23 cellular contexts compared by ENCODE assay signal in the genomic region with DNA sequence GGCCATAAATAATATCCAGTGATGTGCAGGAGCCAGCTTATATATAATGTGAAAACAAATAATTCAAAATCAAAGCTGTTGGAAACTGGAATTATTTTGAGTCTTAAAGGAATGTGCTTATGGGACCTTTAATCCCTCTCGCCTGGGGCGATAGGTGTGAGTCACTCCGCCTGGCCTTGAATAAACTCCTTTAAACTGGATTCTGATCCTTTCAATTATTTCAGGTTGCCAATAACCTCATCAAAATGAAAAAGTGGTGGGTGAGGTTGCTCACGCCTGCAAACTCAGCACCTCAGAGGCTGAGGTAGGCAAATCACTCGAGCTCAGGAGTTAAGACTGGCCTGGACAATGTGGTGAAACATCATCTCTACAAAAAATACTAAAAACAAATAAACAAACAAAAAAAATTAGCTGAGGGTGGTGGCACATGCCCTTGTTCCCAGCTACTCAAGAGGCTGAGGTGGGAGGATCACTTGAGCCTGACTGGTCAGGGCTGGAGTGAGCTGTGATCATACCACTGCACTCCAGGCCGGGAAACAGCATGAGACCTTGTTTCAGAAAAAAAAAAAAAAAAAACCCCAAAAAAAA. TPM values are rescaled to one million over a fixed set of nuclear protein-coding genes. Genes with fewer than 3 reads are reported as not detected.
DNase-seq lines count a peak whose midpoint lies in the region; ATAC-seq and TF ChIP-seq lines count a peak whose summit lies in the region.
"Had no signal": no experiment of that assay in that cellular context is flagged by ENCODE, and none has a peak within 500 bp of the region (broad histone marks: within the 10 kb centered on the region; RNA-seq: fewer than 3 reads in every experiment).

No MANE protein-coding gene starts in this region.

- in situ Hi-C loops in astrocyte of the spinal cord (cut with HindIII; ENCODE audit: low sequenced_read_pairs), result no loop called here

- H3K9me3 ChIP-seq in spleen (no peaks in the 10 kb centered on the region), WERI-Rb-1 (ENCODE audit: severe bottlenecking) (no peaks in the 10 kb centered on the region), right atrium auricular region (no peaks in the 10 kb centered on the region)

- WGBS in spleen, 5 donors, result 79 to 91% (median 86%) methylated on average over 6 of the region's 6 CpGs

- H3K4me1 ChIP-seq in spleen, result peaks cover 20 to 99% (median 62%) of the 10 kb centered on the region in 6 donors
- H3K4me1 ChIP-seq in right atrium auricular region, result peaks cover 0 to 15% of the 10 kb centered on the region in 2 donors

- H3K27me3 ChIP-seq in spleen (replicated peaks in 1 of 7) (peaks cover 0 to 10% (median 0%) of the 10 kb centered on the region in 7 donors), WERI-Rb-1 (ENCODE audit: insufficient read depth, low read depth, severe bottlenecking) (no peaks in the 10 kb centered on the region), right atrium auricular region (no peaks in the 10 kb centered on the region)
- H3K27me3 ChIP-seq: brain microvascular endothelial cell had no signal

- peak; percentile 10 for ATAC-seq in GM18909 (IDR thresholded peaks at IDR 0.05; ENCODE audit: poor library complexity, unreplicated experiment)
- ATAC-seq: HepG2; left ventricle myocardium superior; natural killer cell treated with Interleukin-12 subunit alpha and Interleukin-12 subunit beta and Interleukin-15 and Interleukin-18, amount 100 ng/mL, for 72 hours had no signal

- TF ChIP-seq POLR2A in spleen (IDR thresholded peaks at IDR 0.05), result no peak

- intact Hi-C loops in spleen (cut with DNase I; ENCODE audit: low total_unique reads), result no loop called here

- H3K4me3 ChIP-seq in astrocyte of the spinal cord (ENCODE audit: low read depth, low read length) (no peak overlapping the region), spleen (no peak overlapping the region), WERI-Rb-1 (ENCODE audit: low read depth, low read length) (no peak overlapping the region), right atrium auricular region (no peak overlapping the region)

- H3K36me3 ChIP-seq in spleen (no peaks in the 10 kb centered on the region), WERI-Rb-1 (no peaks in the 10 kb centered on the region), right atrium auricular region (no peaks in the 10 kb centered on the region)
- H3K36me3 ChIP-seq: brain microvascular endothelial cell had no signal

- TF ChIP-seq CTCF in astrocyte of the spinal cord (IDR thresholded peaks at IDR 0.05; ENCODE audit: low read depth, low read length) (no peak), spleen (IDR thresholded peaks at IDR 0.05 in 8 of 11, conservative IDR thresholded peaks at IDR 0.05 in 3 of 11) (no peak), WERI-Rb-1 (IDR thresholded peaks at IDR 0.05; ENCODE audit: low read depth, low read length) (no peak), right atrium auricular region (IDR thresholded peaks at IDR 0.05) (no peak)

- H3K27ac ChIP-seq in spleen (no peak overlapping the region), WERI-Rb-1 (no peak overlapping the region), right atrium auricular region (no peak overlapping the region)
- H3K27ac ChIP-seq: brain microvascular endothelial cell had no signal

- DNase-seq in LoVo (ENCODE audit: low spot score), result peak; percentile 54
- DNase-seq in astrocyte of the spinal cord (ENCODE audit: low read depth, low spot score), result peak; percentile 32
- DNase-seq in renal cortical epithelial cell (ENCODE audit: low read depth), result peak; percentile 91
- DNase-seq in spleen, result no peak
- DNase-seq in WERI-Rb-1, result no peak
- DNase-seq in right atrium auricular region (ENCODE audit: low spot score), result no peak
- DNase-seq in NCI-H345 (lab: John Stamatoyannopoulos, UW), result no peak
- DNase-seq: activated CD4-positive, alpha-beta memory T cell treated with anti-CD3 and anti-CD28 coated beads, Interleukin-2, amount 10 ng/mL, durations not matched to agents 7 days and 5 days; activated effector memory CD4-positive, alpha-beta T cell treated with anti-CD3 and anti-CD28 coated beads, Interleukin-2, amount 50 U/mL, for 16 hours; brain microvascular endothelial cell; endodermal cell; GF-D8; head of caudate nucleus; left ventricle myocardium superior; NCI-H1436; NCI-H446 treated with DMSO at 0.1 percent for 48 hours; retina; stimulated activated naive CD4-positive, alpha-beta T cell treated with Interleukin-2 at 50 U/mL for 16 hours; T-helper 9 cell had no signal

RNA-seq across cellular contexts. Expression of a gene that starts 11.4 kb away (rescaled TPM):
- total RNA-seq in renal cortical epithelial cell, result 1.6 TPM in 1 of 2 replicates, not detected in the other
- 10 to 100 TPM in 1 of 7 donors, 1 to 10 TPM in 6; 5.3 to 23.6 (median 8.4) TPM for total RNA-seq in spleen
- polyA plus RNA-seq in spleen, result 1 to 10 TPM; 2.9 to 4.6 (median 3.2) TPM
- total RNA-seq in right atrium auricular region, result under 1 TPM; 0.26 to 0.94 TPM
- total RNA-seq: endodermal cell; natural killer cell treated with Interleukin-12 subunit alpha and Interleukin-12 subunit beta and Interleukin-15 and Interleukin-18, amount 100 ng/mL, for 72 hours had no signal

RNA-seq across cellular contexts. Expression of a gene that starts 48.1 kb away (rescaled TPM):
- 4.6 and 9.7 TPM in 2 replicates for total RNA-seq in renal cortical epithelial cell
- total RNA-seq in spleen, result 10 to 100 TPM in 1 of 7 donors, 1 to 10 TPM in 6; 5.7 to 10.5 (median 6.8) TPM
- polyA plus RNA-seq in spleen, result 1 to 10 TPM; 1.2 to 2.8 (median 1.5) TPM
- 10 to 100 TPM; 10.3 to 13.0 TPM for total RNA-seq in right atrium auricular region

RNA-seq across cellular contexts. Expression of a gene that starts 54.6 kb away (rescaled TPM):
- total RNA-seq in renal cortical epithelial cell (not detected in 2 replicates), spleen (not detected), right atrium auricular region (not detected)
- not detected for polyA plus RNA-seq in spleen
- total RNA-seq: activated CD4-positive, alpha-beta memory T cell treated with anti-CD3 and anti-CD28 coated beads, Interleukin-2, amount 10 ng/mL, durations not matched to agents 7 days and 5 days; endodermal cell; HepG2; left ventricle myocardium superior; natural killer cell treated with Interleukin-12 subunit alpha and Interleukin-12 subunit beta and Interleukin-15 and Interleukin-18, amount 100 ng/mL, for 72 hours had no signal
- polyA plus RNA-seq: BJ, HepG2 had no signal

Comparison
In these comparisons a context has a peak if more than half of its experiments do, and no peak if none do; other contexts are left out.
1. DNase-seq: peak in LoVo (single experiment), astrocyte of the spinal cord (single experiment) and renal cortical epithelial cell (single experiment); none in spleen (single experiment), WERI-Rb-1 (single experiment), right atrium auricular region (single experiment) and NCI-H345 (single experiment).